ENCODE assay signal across 1 cellular context in the genomic region with DNA sequence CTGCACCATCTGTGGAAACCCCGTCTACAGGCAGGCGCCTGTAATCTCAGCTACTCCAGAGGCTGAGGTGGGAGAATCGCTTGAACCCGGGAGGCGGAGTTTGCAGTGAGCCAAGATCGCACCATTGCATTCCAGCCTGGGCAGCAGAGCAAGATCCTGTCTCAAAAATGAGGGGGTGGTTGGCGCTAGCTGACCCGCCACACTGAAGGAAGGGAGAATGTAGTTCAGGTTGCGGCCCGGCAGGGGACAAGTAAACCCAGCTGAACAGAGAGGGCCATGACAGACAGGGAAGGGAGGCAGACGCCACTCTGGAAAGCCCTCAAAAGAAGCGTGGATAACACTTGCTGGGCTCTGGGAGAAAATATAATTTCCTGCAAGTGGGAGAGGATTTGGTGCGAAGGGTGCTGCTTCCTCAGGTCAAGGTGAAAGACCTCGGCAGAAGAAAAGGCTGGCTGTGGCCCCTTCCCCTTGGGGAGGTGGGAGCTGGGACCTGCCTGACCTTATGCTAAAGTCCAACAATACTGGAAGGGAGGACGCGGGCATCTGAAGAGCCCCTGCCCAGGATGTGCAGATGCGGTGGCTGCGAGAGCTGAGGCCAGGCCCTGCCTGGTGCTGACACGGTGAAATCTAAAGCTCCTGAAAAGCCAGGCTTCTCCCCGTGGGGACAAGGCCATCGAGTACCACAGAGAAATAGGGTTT.
TF ChIP-seq lines count a peak whose summit lies in the region.

No MANE protein-coding gene starts in this region.

TF ChIP-seq in K562, 482 proteins besides CTCF, POLR2A, EP300 and RAD21:
- TF ChIP-seq HNRNPH1 (optimal IDR thresholded peaks at IDR 0.05; ENCODE audit: low read depth, low read length), result no peak
- TF ChIP-seq HMGN3 (IDR thresholded peaks at IDR 0.05; ENCODE audit: borderline replicate concordance, extremely low read depth, insufficient read length, low read depth, low read length), result no peak
- TF ChIP-seq ARNT (IDR thresholded peaks at IDR 0.05), result no peak
- TF ChIP-seq MBD2 (IDR thresholded peaks at IDR 0.05; ENCODE audit: borderline replicate concordance, low read depth), result no peak
- TF ChIP-seq ZNF121 (CRISPR knock-in tag; conservative IDR thresholded peaks at IDR 0.05), result peak; percentile 42; the same call in 1 of the 2 replicates
- no peak for TF ChIP-seq U2AF2 (optimal IDR thresholded peaks at IDR 0.05; ENCODE audit: low read depth, low read length)
- peak; percentile 19; the same call in 1 of the 2 replicates for TF ChIP-seq EGR1 (conservative IDR thresholded peaks at IDR 0.05)
